ENCODE assay signal across 22 cellular contexts in genomic region chr16:81066700-81067099, GRCh38. TPM values are rescaled to one million over a fixed set of nuclear protein-coding genes. Genes with fewer than 3 reads are reported as not detected.
DNase-seq lines count a peak whose midpoint lies in the region; ATAC-seq, FAIRE-seq and TF ChIP-seq lines count a peak whose summit lies in the region.
"Had no signal": no experiment of that assay in that cellular context is flagged by ENCODE, and none has a peak within 500 bp of the region (broad histone marks: within the 10 kb centered on the region; RNA-seq: fewer than 3 reads in every experiment).

No MANE protein-coding gene starts in this region.

- no peak overlapping the region for H3K4me3 ChIP-seq in psoas muscle
- no peak overlapping the region for H3K4me3 ChIP-seq in tibial artery
- H3K4me3 ChIP-seq: GM23248, SJSA1 had no signal

- H3K27me3 ChIP-seq in psoas muscle (ENCODE audit: insufficient read depth in 3 of 3, low read length in 2 of 3) (no peaks in the 10 kb centered on the region), tibial artery (no peaks in the 10 kb centered on the region)
- H3K27me3 ChIP-seq: BE2C, SJSA1 had no signal

- H3K4me3 Mint-ChIP-seq in activated CD4-positive, alpha-beta T cell treated with anti-CD3 and anti-CD28 coated beads, Interleukin-2, amount 10 ng/mL, durations not matched to agents 7 days and 5 days, result no peak overlapping the region
- H3K4me3 Mint-ChIP-seq in nephron progenitor cell (no peak overlapping the region), CD14-positive monocyte (no peak overlapping the region)

- no peaks in the 10 kb centered on the region for H3K36me3 Mint-ChIP-seq in activated CD4-positive, alpha-beta T cell treated with anti-CD3 and anti-CD28 coated beads, Interleukin-2, amount 10 ng/mL, durations not matched to agents 7 days and 5 days (ENCODE audit: low read depth)
- H3K36me3 Mint-ChIP-seq in nephron progenitor cell (ENCODE audit: low read depth) (peaks cover 30% of the 10 kb centered on the region), CD14-positive monocyte (no peaks in the 10 kb centered on the region)

- POLR2A ChIA-PET in activated CD4-positive, alpha-beta T cell treated with anti-CD3 and anti-CD28 coated beads, Interleukin-2, amount 10 ng/mL, durations not matched to agents 7 days and 5 days (lab: Charles Lee), result no interaction called here

- no peaks in the 10 kb centered on the region for H3K27me3 Mint-ChIP-seq in activated CD4-positive, alpha-beta T cell treated with anti-CD3 and anti-CD28 coated beads, Interleukin-2, amount 10 ng/mL, durations not matched to agents 7 days and 5 days
- H3K27me3 Mint-ChIP-seq in nephron progenitor cell (ENCODE audit: low read depth, poor library complexity) (no peaks in the 10 kb centered on the region), CD14-positive monocyte (ENCODE audit: low read depth in 3 of 3) (no peaks in the 10 kb centered on the region)

- H3K36me3 ChIP-seq in psoas muscle (ENCODE audit: insufficient read depth in 1 of 2, low read depth in 1 of 2), result no peaks in the 10 kb centered on the region
- no peaks in the 10 kb centered on the region for H3K36me3 ChIP-seq in tibial artery
- H3K36me3 ChIP-seq: BE2C, SJSA1 had no signal

- ATAC-seq in psoas muscle, result no peak
- ATAC-seq: HepG2 had no signal

- no peak for TF ChIP-seq CTCF in nephron progenitor cell (IDR thresholded peaks at IDR 0.05)
- no peak for TF ChIP-seq CTCF in CD14-positive monocyte (IDR thresholded peaks at IDR 0.05)
- TF ChIP-seq CTCF in psoas muscle (IDR thresholded peaks at IDR 0.05), result no peak
- TF ChIP-seq CTCF in tibial artery (IDR thresholded peaks at IDR 0.05), result no peak

- no peak for TF ChIP-seq POLR2A in GM12891 (IDR thresholded peaks at IDR 0.05; ENCODE audit: low read depth, low read length)

- WGBS in psoas muscle, 3 donors, result 72 to 76% (median 72%) methylated on average over 4 of the region's 4 CpGs

- H3K4me1 ChIP-seq in psoas muscle (no peaks in the 10 kb centered on the region), tibial artery (no peaks in the 10 kb centered on the region)
- H3K4me1 ChIP-seq: BE2C, SJSA1 had no signal

- intact Hi-C loops in CD14-positive monocyte (cut with micrococcal nuclease) (no loop called here), psoas muscle (cut with DNase I) (no loop called here), tibial artery (cut with DNase I; ENCODE audit: low total_unique reads) (no loop called here)

- H3K9me3 ChIP-seq in psoas muscle (no peaks in the 10 kb centered on the region), tibial artery (no peaks in the 10 kb centered on the region)
- H3K9me3 ChIP-seq: BE2C, SJSA1 had no signal

- FAIRE-seq in GM12891 (lab: Jason Lieb, UNC), result no peak
- FAIRE-seq: GM12892, HepG2 had no signal

- peak overlapping the region; percentile 3 for H3K27ac Mint-ChIP-seq in activated CD4-positive, alpha-beta T cell treated with anti-CD3 and anti-CD28 coated beads, Interleukin-2, amount 10 ng/mL, durations not matched to agents 7 days and 5 days
- H3K27ac Mint-ChIP-seq in nephron progenitor cell (peak overlapping the region; percentile 51), CD14-positive monocyte (no peak overlapping the region)

- H3K27ac ChIP-seq in epithelial cell of prostate (peak overlapping the region; percentile 33), psoas muscle (no peak overlapping the region), tibial artery (no peak overlapping the region)
- H3K27ac ChIP-seq: GM23248, SJSA1 had no signal

- DNase-seq in activated CD4-positive, alpha-beta T cell treated with anti-CD3 and anti-CD28 coated beads, Interleukin-2, amount 10 ng/mL, durations not matched to agents 7 days and 5 days, result peak; percentile 22
- no peak for DNase-seq in activated CD4-positive, alpha-beta T cell treated with anti-CD3 and anti-CD28 coated beads, Interleukin-2, amount 50 U/mL, for 1 hour
- DNase-seq in epithelial cell of prostate (ENCODE audit: low read depth, low spot score) (no peak), nephron progenitor cell (no peak), CD14-positive monocyte (ENCODE audit: low spot score) (no peak), GM12891 (ENCODE audit: insufficient read length, low spot score) (no peak), psoas muscle (no peak), tibial artery (no peak)
- DNase-seq: 8988T, BE2C, DMS 273 treated with DMSO at 0.1 percent for 48 hours, GF-D8, GM23248, MM.1S, NCI-H1092 treated with DMSO at 0.1 percent for 48 hours, NCI-H1694, NCI-H345, NCI-H526, PC-3 had no signal

- CTCF ChIA-PET in activated CD4-positive, alpha-beta T cell treated with anti-CD3 and anti-CD28 coated beads, Interleukin-2, amount 10 ng/mL, durations not matched to agents 7 days and 5 days (lab: Charles Lee), result interaction anchor here (0.7 kb wide), 1 partner anchor 19 kb away, joined by 3 read pairs; no protein-coding TSS in a partner anchor

- H3K9me3 Mint-ChIP-seq in activated CD4-positive, alpha-beta T cell treated with anti-CD3 and anti-CD28 coated beads, Interleukin-2, amount 10 ng/mL, durations not matched to agents 7 days and 5 days, result no peaks in the 10 kb centered on the region
- H3K9me3 Mint-ChIP-seq in nephron progenitor cell (no peaks in the 10 kb centered on the region), CD14-positive monocyte (peaks cover 0 to 3% (median 0%) of the 10 kb centered on the region in 7 donors)

- peaks cover 19% of the 10 kb centered on the region for H3K4me1 Mint-ChIP-seq in activated CD4-positive, alpha-beta T cell treated with anti-CD3 and anti-CD28 coated beads, Interleukin-2, amount 10 ng/mL, durations not matched to agents 7 days and 5 days
- peaks cover 8% of the 10 kb centered on the region for H3K4me1 Mint-ChIP-seq in nephron progenitor cell
- H3K4me1 Mint-ChIP-seq in CD14-positive monocyte, result peaks cover 3% of the 10 kb centered on the region

TF ChIP-seq in GM12891, 5 proteins besides CTCF, POLR2A, EP300 and RAD21:
- TF ChIP-seq SPI1 (IDR thresholded peaks at IDR 0.05; ENCODE audit: low read depth, low read length), result no peak
- TF ChIP-seq POU2F2 (IDR thresholded peaks at IDR 0.05; ENCODE audit: low read depth, low read length), result no peak
- TF ChIP-seq POLR2AphosphoS5 (IDR thresholded peaks at IDR 0.05; ENCODE audit: low read depth, low read length), result no peak
- TF ChIP-seq PAX5 (IDR thresholded peaks at IDR 0.05; ENCODE audit: insufficient read depth, low read length, severe bottlenecking), result no peak
- TF ChIP-seq TAF1 (IDR thresholded peaks at IDR 0.05; ENCODE audit: low read depth, low read length), result no peak
TF ChIP-seq in GM12891: peak in this region for 0.

RNA-seq across cellular contexts. Expression of gene C16orf46, which starts 10.3 kb away (rescaled TPM):
- under 1 TPM in 1 of 2 experiments, not detected in 1; 0.17 TPM for total RNA-seq in activated CD4-positive, alpha-beta T cell treated with anti-CD3 and anti-CD28 coated beads, Interleukin-2, amount 10 ng/mL, durations not matched to agents 7 days and 5 days
- polyA plus RNA-seq in CD14-positive monocyte (under 1 TPM in 1 of 2 donors, not detected in 1; 0.42 TPM), psoas muscle (1 to 10 TPM in 1 of 3 donors, under 1 TPM in 2; 0.06 to 1.3 (median 0.85) TPM)
- polyA plus RNA-seq in GM12891 (2012; ENCODE audit: low read depth, missing spikeins), result 0.05 TPM
- under 1 TPM; 0.27 to 0.63 (median 0.46) TPM for total RNA-seq in psoas muscle

RNA-seq across cellular contexts. Expression of gene GCSH, which starts 29.5 kb away (rescaled TPM):
- total RNA-seq in activated CD4-positive, alpha-beta T cell treated with anti-CD3 and anti-CD28 coated beads, Interleukin-2, amount 10 ng/mL, durations not matched to agents 7 days and 5 days, result 10 to 100 TPM in 1 of 2 experiments, 1 to 10 TPM in 1; 7.0 to 11.0 TPM
- 1 to 10 TPM; 1.0 to 2.0 TPM for polyA plus RNA-seq in CD14-positive monocyte
- polyA plus RNA-seq in GM12891 (2012; ENCODE audit: low read depth, missing spikeins), result 15.0 TPM
- 10 to 100 TPM; 29.1 to 51.5 (median 39.1) TPM for total RNA-seq in psoas muscle
- polyA plus RNA-seq in psoas muscle, result 10 to 100 TPM; 37.8 to 51.4 (median 48.9) TPM

RNA-seq across cellular contexts. Expression of gene ATMIN, which starts 31.1 kb away (rescaled TPM):
- total RNA-seq in activated CD4-positive, alpha-beta T cell treated with anti-CD3 and anti-CD28 coated beads, Interleukin-2, amount 10 ng/mL, durations not matched to agents 7 days and 5 days, result 10 to 100 TPM; 28.3 to 37.0 TPM
- 10 to 100 TPM; 10.9 to 17.6 TPM for polyA plus RNA-seq in CD14-positive monocyte
- 9.8 TPM for polyA plus RNA-seq in GM12891 (2012; ENCODE audit: low read depth, missing spikeins)
- total RNA-seq in psoas muscle, result 10 to 100 TPM; 26.5 to 33.5 (median 28.4) TPM
- 10 to 100 TPM; 20.0 to 43.2 (median 28.8) TPM for polyA plus RNA-seq in psoas muscle

RNA-seq across cellular contexts. Expression of gene CENPN, which starts 59.7 kb away (rescaled TPM):
- 10 to 100 TPM; 53.7 to 55.3 TPM for total RNA-seq in activated CD4-positive, alpha-beta T cell treated with anti-CD3 and anti-CD28 coated beads, Interleukin-2, amount 10 ng/mL, durations not matched to agents 7 days and 5 days
- polyA plus RNA-seq in CD14-positive monocyte (1 to 10 TPM; 2.5 to 4.4 TPM), psoas muscle (10 to 100 TPM in 1 of 3 donors, 1 to 10 TPM in 2; 3.8 to 20.6 (median 4.5) TPM)
- polyA plus RNA-seq in GM12891 (2012; ENCODE audit: low read depth, missing spikeins), result 51.2 TPM
- 1 to 10 TPM; 2.9 to 8.4 (median 7.9) TPM for total RNA-seq in psoas muscle

Comparison
In these comparisons a context has a peak if more than half of its experiments do, and no peak if none do; other contexts are left out.
1. H3K27ac Mint-ChIP-seq: peak in activated CD4-positive, alpha-beta T cell treated with anti-CD3 and anti-CD28 coated beads, Interleukin-2, amount 10 ng/mL, durations not matched to agents 7 days and 5 days (single experiment) and nephron progenitor cell (single experiment); none in CD14-positive monocyte (0 of 7).